In genomic region chr16:85363427-85363826, GRCh38 we compare ENCODE assay signal across 15 cellular contexts.
"Had no signal": no experiment of that assay in that cellular context is flagged by ENCODE, and none has a peak within 500 bp of the region (broad histone marks: within the 10 kb centered on the region; RNA-seq: fewer than 3 reads in every experiment).

No MANE protein-coding gene starts in this region.

- H3K27me3 Mint-ChIP-seq: activated CD4-positive, alpha-beta T cell treated with anti-CD3 and anti-CD28 coated beads, Interleukin-2, amount 10 ng/mL, durations not matched to agents 7 days and 5 days had no signal

- H3K36me3 ChIP-seq: colonic mucosa, gastroesophageal sphincter, left ventricle myocardium inferior had no signal

- DNase-seq: activated CD4-positive, alpha-beta T cell treated with anti-CD3 and anti-CD28 coated beads, Interleukin-2, amount 10 ng/mL, durations not matched to agents 7 days and 5 days; activated CD4-positive, CD25-positive, alpha-beta regulatory T cell; activated naive CD4-positive, alpha-beta T cell treated with anti-CD3 and anti-CD28 coated beads, Interleukin-2, amount 50 U/mL, for 16 hours; activated T-cell treated with anti-CD3 and anti-CD28 coated beads for 4 hours; colonic mucosa; left ventricle myocardium inferior; occipital lobe; stimulated activated CD4-positive, alpha-beta T cell treated with anti-CD3 and anti-CD28 coated beads, Interleukin-2, amount 100 ng/mL, for 48 hours; stimulated activated naive CD4-positive, alpha-beta T cell treated with Interleukin-2 at 50 U/mL for 16 hours; T-helper 2 cell had no signal

- H3K4me3 Mint-ChIP-seq: activated CD4-positive, alpha-beta T cell treated with anti-CD3 and anti-CD28 coated beads, Interleukin-2, amount 10 ng/mL, durations not matched to agents 7 days and 5 days; activated T-helper 17 cell treated with anti-CD3 and anti-CD28 coated beads, Interleukin-2, amount 50 U/mL, for 72 hours; memory B cell; natural killer cell treated with Interleukin-12 subunit alpha and Interleukin-12 subunit beta and Interleukin-15 and Interleukin-18, amount 100 ng/mL, for 72 hours had no signal

- H3K27ac Mint-ChIP-seq: activated CD4-positive, alpha-beta T cell treated with anti-CD3 and anti-CD28 coated beads, Interleukin-2, amount 10 ng/mL, durations not matched to agents 7 days and 5 days; activated T-helper 17 cell treated with anti-CD3 and anti-CD28 coated beads, Interleukin-2, amount 50 U/mL, for 72 hours; memory B cell; natural killer cell treated with Interleukin-12 subunit alpha and Interleukin-12 subunit beta and Interleukin-15 and Interleukin-18, amount 100 ng/mL, for 72 hours had no signal

- H3K9me3 Mint-ChIP-seq: activated CD4-positive, alpha-beta T cell treated with anti-CD3 and anti-CD28 coated beads, Interleukin-2, amount 10 ng/mL, durations not matched to agents 7 days and 5 days; activated T-helper 17 cell treated with anti-CD3 and anti-CD28 coated beads, Interleukin-2, amount 50 U/mL, for 72 hours; memory B cell; natural killer cell treated with Interleukin-12 subunit alpha and Interleukin-12 subunit beta and Interleukin-15 and Interleukin-18, amount 100 ng/mL, for 72 hours had no signal

- H3K4me3 ChIP-seq: colonic mucosa, gastroesophageal sphincter, left ventricle myocardium inferior, testis had no signal

- ATAC-seq: activated T-helper 17 cell treated with anti-CD3 and anti-CD28 coated beads, Interleukin-2, amount 50 U/mL, for 72 hours; gastroesophageal sphincter; natural killer cell treated with Interleukin-12 subunit alpha and Interleukin-12 subunit beta and Interleukin-15 and Interleukin-18, amount 100 ng/mL, for 72 hours had no signal

- H3K27ac ChIP-seq: colonic mucosa, gastroesophageal sphincter, left ventricle myocardium inferior had no signal

- H3K27me3 ChIP-seq: colonic mucosa, gastroesophageal sphincter, testis had no signal

- H3K9me3 ChIP-seq: colonic mucosa, gastroesophageal sphincter, left ventricle myocardium inferior, testis had no signal

- H3K36me3 Mint-ChIP-seq: memory B cell; natural killer cell treated with Interleukin-12 subunit alpha and Interleukin-12 subunit beta and Interleukin-15 and Interleukin-18, amount 100 ng/mL, for 72 hours had no signal

- H3K4me1 Mint-ChIP-seq: activated T-helper 17 cell treated with anti-CD3 and anti-CD28 coated beads, Interleukin-2, amount 50 U/mL, for 72 hours had no signal
